Comparison of ENCODE assay signal across 8 cellular contexts in the genomic region with DNA sequence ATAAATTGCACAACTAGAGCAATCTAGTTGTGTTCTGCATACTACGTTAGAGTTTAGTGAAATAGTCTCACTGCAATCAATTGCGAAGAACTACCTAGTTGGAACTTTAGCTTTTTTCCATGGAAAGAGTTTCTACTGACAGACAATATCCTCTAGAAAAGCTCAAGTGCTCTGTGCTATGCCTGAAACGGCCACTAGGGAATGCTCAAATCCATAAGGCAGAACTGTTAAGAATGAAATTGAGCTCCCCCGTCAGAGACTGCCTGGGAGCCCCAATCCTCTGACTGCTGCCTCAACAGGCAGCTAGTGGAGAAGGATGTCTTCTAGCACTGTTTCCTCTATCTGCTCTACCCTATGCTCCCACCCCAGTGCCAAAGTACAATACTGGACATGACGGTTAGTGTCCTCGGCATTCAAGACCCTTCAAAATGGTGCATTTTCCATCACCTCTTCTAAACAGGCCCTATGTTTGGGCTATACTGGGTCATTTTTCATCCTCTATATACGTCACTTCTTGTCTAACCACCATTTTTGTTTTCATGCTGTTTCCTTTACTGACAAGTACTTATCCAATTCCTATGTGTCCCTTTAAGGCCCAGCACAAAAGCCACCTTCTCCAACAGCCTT. TPM values are rescaled to one million over a fixed set of nuclear protein-coding genes. Genes with fewer than 3 reads are reported as not detected.
DNase-seq lines count a peak whose midpoint lies in the region; ATAC-seq and TF ChIP-seq lines count a peak whose summit lies in the region.

No MANE protein-coding gene starts in this region.

- H3K27ac Mint-ChIP-seq in CD4-positive, alpha-beta memory T cell, result peak overlapping the region in 1 of 7 donors; percentile 41

- POLR2A ChIA-PET in CD4-positive, alpha-beta memory T cell (lab: Charles Lee; ENCODE audit: partially characterized antibody), result interaction anchor here (1.2 kb wide), 1 partner anchor 127 kb away, joined by 7 read pairs; the partner anchor contains the start of gene RAP2C

- CTCF ChIA-PET in CD4-positive, alpha-beta memory T cell (lab: Charles Lee; ENCODE audit: partially characterized antibody), result interaction anchor here (0.7 to 3.2 kb wide), 28 partner anchors 10 to 546 kb away, joined by 3 to 62 read pairs (median 3); partner anchors contain the start of gene RAP2C

- H3K27ac ChIP-seq in CD4-positive, alpha-beta memory T cell (ENCODE audit: low read depth, low read length), result no peak overlapping the region
- H3K27ac ChIP-seq in HL-60 (replicated peaks) (no peak overlapping the region), OCI-LY1 (ENCODE audit: low read depth, low read length, poor library complexity, severe bottlenecking) (no peak overlapping the region), parathyroid adenoma (no peak overlapping the region), aorta (ENCODE audit: low read depth in 1 of 2, low read length in 2 of 2) (no peak overlapping the region)

- H3F3A ChIP-seq in OCI-LY1 (ENCODE audit: insufficient read depth, low read length), result no peaks in the 10 kb centered on the region

- no peaks in the 10 kb centered on the region for H3K27me3 ChIP-seq in CD4-positive, alpha-beta memory T cell (ENCODE audit: insufficient read depth, low read length)
- H3K27me3 ChIP-seq in HL-60 (ENCODE audit: insufficient read depth, poor library complexity, severe bottlenecking) (no peaks in the 10 kb centered on the region), OCI-LY1 (ENCODE audit: insufficient read depth, low read length) (no peaks in the 10 kb centered on the region), parathyroid adenoma (ENCODE audit: control insufficient read depth, insufficient read depth, low read length) (no peaks in the 10 kb centered on the region), aorta (ENCODE audit: control insufficient read depth in 1 of 2, insufficient read depth in 2 of 2, low read length in 1 of 2) (no peaks in the 10 kb centered on the region)

- no peaks in the 10 kb centered on the region for H3K9me3 ChIP-seq in CD4-positive, alpha-beta memory T cell (ENCODE audit: control insufficient read depth in 1 of 2, low read length in 2 of 2)
- H3K9me3 ChIP-seq in OCI-LY1 (ENCODE audit: low read length), result no peaks in the 10 kb centered on the region
- H3K9me3 ChIP-seq in parathyroid adenoma (ENCODE audit: control insufficient read depth, low read length), result no peaks in the 10 kb centered on the region
- H3K9me3 ChIP-seq in aorta (ENCODE audit: control insufficient read depth, low read length), result no peaks in the 10 kb centered on the region

- H3K27me3 Mint-ChIP-seq in CD4-positive, alpha-beta memory T cell, result peaks cover 3% of the 10 kb centered on the region in 2 donors

- H3K9ac ChIP-seq in OCI-LY1 (ENCODE audit: low read length) (no peak overlapping the region), parathyroid adenoma (no peak overlapping the region)

- peak; percentile 39 to 50 (median 42) for DNase-seq in CD4-positive, alpha-beta memory T cell
- peak in 1 of 2 experiments; percentile 61 for DNase-seq in HL-60 (ENCODE audit: low read depth in 1 of 2, low spot score in 1 of 2)
- DNase-seq in activated T-cell treated with anti-CD3 and anti-CD28 coated beads, Interleukin-2, amount 50 U/mL, for 48 hours, result peak; percentile 62 to 63
- peak; percentile 69 for DNase-seq in fibroblast of villous mesenchyme (ENCODE audit: low read depth)
- DNase-seq in aorta, result peak in 1 of 2 donors; percentile 58

- peak overlapping the region in 1 of 8 donors; percentile 11 for H3K4me3 Mint-ChIP-seq in CD4-positive, alpha-beta memory T cell

- H3K4me2 ChIP-seq in OCI-LY1 (ENCODE audit: low read length) (no peak overlapping the region), parathyroid adenoma (ENCODE audit: low read length) (no peak overlapping the region)

- no peaks in the 10 kb centered on the region for H3K9me2 ChIP-seq in OCI-LY1 (ENCODE audit: low read depth, low read length)

- H2AFZ ChIP-seq in OCI-LY1 (ENCODE audit: low read length), result no peak overlapping the region
- H2AFZ ChIP-seq in parathyroid adenoma, result no peak overlapping the region

- no peaks in the 10 kb centered on the region for H3K36me3 Mint-ChIP-seq in CD4-positive, alpha-beta memory T cell

- H3K4me3 ChIP-seq in CD4-positive, alpha-beta memory T cell (ENCODE audit: low read length in 2 of 2), result no peak overlapping the region
- no peak overlapping the region for H3K4me3 ChIP-seq in HL-60 (replicated peaks; ENCODE audit: insufficient read depth, low read length)
- no peak overlapping the region for H3K4me3 ChIP-seq in OCI-LY1 (ENCODE audit: low read depth, low read length, poor library complexity, severe bottlenecking)
- H3K4me3 ChIP-seq in fibroblast of villous mesenchyme (ENCODE audit: low read depth, low read length), result no peak overlapping the region
- no peak overlapping the region for H3K4me3 ChIP-seq in parathyroid adenoma (ENCODE audit: low read depth, low read length)
- no peak overlapping the region for H3K4me3 ChIP-seq in aorta (ENCODE audit: low read length in 2 of 2)

- intact Hi-C loops in CD4-positive, alpha-beta memory T cell (cut with micrococcal nuclease), result loop anchor here (1.0 to 5.0 kb wide), 4 partner anchors 127 to 539 kb away; partner anchors contain the start of gene RAP2C
- intact Hi-C loops in aorta (cut with DNase I), result loop anchor here (2.0 to 5.0 kb wide), 2 partner anchors 126 to 130 kb away; partner anchors contain the start of gene RAP2C (in 1 of the 2)

- H3K4me1 Mint-ChIP-seq in CD4-positive, alpha-beta memory T cell, result peaks cover 0 to 5% (median 2%) of the 10 kb centered on the region in 4 donors

- ATAC-seq in GM19328 (IDR thresholded peaks at IDR 0.05; ENCODE audit: unreplicated experiment) (peak; percentile 70), aorta (ENCODE audit: low FRiP score) (peak; percentile 74)

- no peaks in the 10 kb centered on the region for H3K4me1 ChIP-seq in CD4-positive, alpha-beta memory T cell (ENCODE audit: insufficient read depth, low read length)
- H3K4me1 ChIP-seq in OCI-LY1 (ENCODE audit: insufficient read depth, low read length, severe bottlenecking) (no peaks in the 10 kb centered on the region), parathyroid adenoma (no peaks in the 10 kb centered on the region), aorta (ENCODE audit: control insufficient read depth in 1 of 2, insufficient read depth in 2 of 2, low read length in 2 of 2) (no peaks in the 10 kb centered on the region)

- 43 to 45% methylated on average over 7 of the region's 7 CpGs for WGBS in aorta, 2 donors

- no peaks in the 10 kb centered on the region for H4K20me1 ChIP-seq in OCI-LY1 (ENCODE audit: insufficient read depth, low read length)

- H3K9me3 Mint-ChIP-seq in CD4-positive, alpha-beta memory T cell, result no peaks in the 10 kb centered on the region

- H3K36me3 ChIP-seq in CD4-positive, alpha-beta memory T cell (ENCODE audit: insufficient read depth, low read length), result no peaks in the 10 kb centered on the region
- H3K36me3 ChIP-seq in OCI-LY1 (ENCODE audit: insufficient read depth, low read length) (no peaks in the 10 kb centered on the region), parathyroid adenoma (ENCODE audit: control insufficient read depth, insufficient read depth, low read length) (no peaks in the 10 kb centered on the region), aorta (ENCODE audit: control insufficient read depth in 1 of 2, insufficient read depth in 2 of 2, low read length in 1 of 2) (no peaks in the 10 kb centered on the region)

- TF ChIP-seq CTCF in HL-60 (IDR thresholded peaks at IDR 0.05; ENCODE audit: insufficient read depth, low read length) (peak; percentile 52), OCI-LY1 (IDR thresholded peaks at IDR 0.05; ENCODE audit: low read length) (peak; percentile 61), fibroblast of villous mesenchyme (IDR thresholded peaks at IDR 0.05; ENCODE audit: insufficient read depth, low read depth, low read length) (peak; percentile 84), parathyroid adenoma (IDR thresholded peaks at IDR 0.05) (peak; percentile 87)

- H3K79me2 ChIP-seq in OCI-LY1 (ENCODE audit: insufficient read depth, low read length) (no peaks in the 10 kb centered on the region), parathyroid adenoma (no peaks in the 10 kb centered on the region)

RNA-seq across cellular contexts. Expression of gene FRMD7, which starts 35.3 kb away (rescaled TPM):
- total RNA-seq in CD4-positive, alpha-beta memory T cell, result not detected
- not detected for polyA plus RNA-seq in CD4-positive, alpha-beta memory T cell
- total RNA-seq in fibroblast of villous mesenchyme (not detected in 2 replicates), aorta (under 1 TPM in 1 of 2 donors, not detected in 1; 0.18 TPM)
- polyA plus RNA-seq in aorta, result 1 to 10 TPM in 1 of 2 donors, not detected in 1; 1.0 TPM
